In genomic region chr11:65555693-65556231, GRCh38 we compare ENCODE assay signal across 8 cellular contexts. TPM values are rescaled to one million over a fixed set of nuclear protein-coding genes. Genes with fewer than 3 reads are reported as not detected.
A peak's percentile ranks its signal among the peaks of the same experiment; 100 is the strongest.
DNase-seq lines count a peak whose midpoint lies in the region; ATAC-seq and TF ChIP-seq lines count a peak whose summit lies in the region.

No MANE protein-coding gene starts in this region.

- intact Hi-C loops in activated T-helper 2 cell treated with anti-CD3 and anti-CD28 coated beads, Interferon-gamma antibody, Interleukin-2, Interleukin-4, amounts not matched to agents 10 μg/mL and 5 μg/mL and 100 μg/mL, durations not matched to agents 14 hours and 24 hours and 36 hours (cut with micrococcal nuclease): no loop called here
- intact Hi-C loops in left ventricle myocardium superior (cut with micrococcal nuclease): no loop called here
- intact Hi-C loops in transverse colon (cut with DNase I; ENCODE audit: low total_unique reads): no loop called here

- H3K4me1 Mint-ChIP-seq in activated CD8-positive, alpha-beta memory T cell treated with anti-CD3 and anti-CD28 coated beads, Interleukin-2, amount 10 ng/mL, durations not matched to agents 7 days and 5 days: peaks cover 68% of the 10 kb centered on the region
- H3K4me1 Mint-ChIP-seq in activated T-helper 2 cell treated with anti-CD3 and anti-CD28 coated beads, Interferon-gamma antibody, Interleukin-2, Interleukin-4, amounts not matched to agents 10 μg/mL and 5 μg/mL and 100 μg/mL, durations not matched to agents 14 hours and 24 hours and 36 hours (ENCODE audit: low read depth): peaks cover 60% of the 10 kb centered on the region

- H3K27me3 Mint-ChIP-seq in activated CD8-positive, alpha-beta memory T cell treated with anti-CD3 and anti-CD28 coated beads, Interleukin-2, amount 10 ng/mL, durations not matched to agents 7 days and 5 days: no peaks in the 10 kb centered on the region
- no peaks in the 10 kb centered on the region for H3K27me3 Mint-ChIP-seq in activated T-helper 2 cell treated with anti-CD3 and anti-CD28 coated beads, Interferon-gamma antibody, Interleukin-2, Interleukin-4, amounts not matched to agents 10 μg/mL and 5 μg/mL and 100 μg/mL, durations not matched to agents 14 hours and 24 hours and 36 hours (ENCODE audit: low read depth)

- TF ChIP-seq CTCF in transverse colon (IDR thresholded peaks at IDR 0.05): no peak

- no peak for ATAC-seq in activated CD8-positive, alpha-beta memory T cell treated with anti-CD3 and anti-CD28 coated beads, Interleukin-2, amount 10 ng/mL, durations not matched to agents 7 days and 5 days
- ATAC-seq in left ventricle myocardium superior (peak; percentile 2), GM18867 (IDR thresholded peaks at IDR 0.05; ENCODE audit: unreplicated experiment) (no peak)

- H3K9me3 ChIP-seq in transverse colon: no peaks in the 10 kb centered on the region

- no peak for TF ChIP-seq POLR2A in transverse colon (IDR thresholded peaks at IDR 0.05)

- H3K4me1 ChIP-seq in transverse colon: peaks cover 30 to 81% (median 60%) of the 10 kb centered on the region in 4 donors

- no peaks in the 10 kb centered on the region for H3K9me3 Mint-ChIP-seq in activated CD8-positive, alpha-beta memory T cell treated with anti-CD3 and anti-CD28 coated beads, Interleukin-2, amount 10 ng/mL, durations not matched to agents 7 days and 5 days (ENCODE audit: low read depth)
- no peaks in the 10 kb centered on the region for H3K9me3 Mint-ChIP-seq in activated T-helper 2 cell treated with anti-CD3 and anti-CD28 coated beads, Interferon-gamma antibody, Interleukin-2, Interleukin-4, amounts not matched to agents 10 μg/mL and 5 μg/mL and 100 μg/mL, durations not matched to agents 14 hours and 24 hours and 36 hours

- no peak overlapping the region for H3K4me3 ChIP-seq in transverse colon

- H3K27ac Mint-ChIP-seq in activated CD8-positive, alpha-beta memory T cell treated with anti-CD3 and anti-CD28 coated beads, Interleukin-2, amount 10 ng/mL, durations not matched to agents 7 days and 5 days: peak overlapping the region; percentile 54
- H3K27ac Mint-ChIP-seq in activated T-helper 2 cell treated with anti-CD3 and anti-CD28 coated beads, Interferon-gamma antibody, Interleukin-2, Interleukin-4, amounts not matched to agents 10 μg/mL and 5 μg/mL and 100 μg/mL, durations not matched to agents 14 hours and 24 hours and 36 hours: peak overlapping the region; percentile 71

- H3K4me3 Mint-ChIP-seq in activated CD8-positive, alpha-beta memory T cell treated with anti-CD3 and anti-CD28 coated beads, Interleukin-2, amount 10 ng/mL, durations not matched to agents 7 days and 5 days: no peak overlapping the region
- H3K4me3 Mint-ChIP-seq in activated T-helper 2 cell treated with anti-CD3 and anti-CD28 coated beads, Interferon-gamma antibody, Interleukin-2, Interleukin-4, amounts not matched to agents 10 μg/mL and 5 μg/mL and 100 μg/mL, durations not matched to agents 14 hours and 24 hours and 36 hours (ENCODE audit: low read depth): peak overlapping the region; percentile 82

- H3K27me3 ChIP-seq in transverse colon: no peaks in the 10 kb centered on the region

- no peak for DNase-seq in activated CD8-positive, alpha-beta memory T cell treated with anti-CD3 and anti-CD28 coated beads, Interleukin-2, amount 10 ng/mL, durations not matched to agents 7 days and 5 days
- no peak for DNase-seq in activated CD8-positive, alpha-beta memory T cell treated with anti-CD3 and anti-CD28 coated beads, Interleukin-2, amount 50 U/mL, for 4 hours
- DNase-seq in activated T-helper 2 cell treated with anti-CD3 and anti-CD28 coated beads, Interferon-gamma antibody, Interleukin-2, Interleukin-4, amounts not matched to agents 10 μg/mL and 5 μg/mL and 100 μg/mL, durations not matched to agents 14 hours and 24 hours and 36 hours (ENCODE audit: low spot score): no peak
- DNase-seq in left ventricle myocardium superior (peak; percentile 71), transverse colon (no peak), globus pallidus (ENCODE audit: low spot score) (no peak), NCI-H146 treated with DMSO at 0.1 percent for 48 hours (lab: John Stamatoyannopoulos, UW; ENCODE audit: unreplicated experiment) (no peak)

- peak overlapping the region; percentile 85 to 92 (median 89) for H3K27ac ChIP-seq in transverse colon

- TF ChIP-seq EP300 in transverse colon (IDR thresholded peaks at IDR 0.05; ENCODE audit: low read depth): no peak

- H3K36me3 ChIP-seq in transverse colon: no peaks in the 10 kb centered on the region

- in situ Hi-C loops in transverse colon (cut with MboI; ENCODE audit: low pct_ligation_motif_present in 1 of 4, low pct_unique_long_range_greater_than_20kb in 1 of 4, low sequenced_read_pairs in 3 of 4): no loop called here

- peaks cover 8% of the 10 kb centered on the region for H3K36me3 Mint-ChIP-seq in activated CD8-positive, alpha-beta memory T cell treated with anti-CD3 and anti-CD28 coated beads, Interleukin-2, amount 10 ng/mL, durations not matched to agents 7 days and 5 days
- peaks cover 17% of the 10 kb centered on the region for H3K36me3 Mint-ChIP-seq in activated T-helper 2 cell treated with anti-CD3 and anti-CD28 coated beads, Interferon-gamma antibody, Interleukin-2, Interleukin-4, amounts not matched to agents 10 μg/mL and 5 μg/mL and 100 μg/mL, durations not matched to agents 14 hours and 24 hours and 36 hours (ENCODE audit: low read depth)

- WGBS in transverse colon (ENCODE audit: low coverage in 1 of 2), 2 donors: 38% methylated on average over 6 of the region's 6 CpGs; no CpG with 5 or more reads in 1 of the 2 donors

- CTCF ChIA-PET in activated CD8-positive, alpha-beta memory T cell treated with anti-CD3 and anti-CD28 coated beads, Interleukin-2, amount 10 ng/mL, durations not matched to agents 7 days and 5 days (lab: Charles Lee): interaction anchor here (3.4 to 19.4 kb wide), 2 partner anchors 10 to 15 kb away, joined by 18 to 388 read pairs; partner anchors contain the start of genes FAM89B, LTBP3 and ZNRD2

RNA-seq across cellular contexts. Expression of gene LTBP3, which starts 2.4 kb away (rescaled TPM):
- total RNA-seq in activated CD8-positive, alpha-beta memory T cell treated with anti-CD3 and anti-CD28 coated beads, Interleukin-2, amount 10 ng/mL, durations not matched to agents 7 days and 5 days: 10 to 100 TPM; 46.2 to 46.8 TPM
- total RNA-seq in activated T-helper 2 cell treated with anti-CD3 and anti-CD28 coated beads, Interferon-gamma antibody, Interleukin-2, Interleukin-4, amounts not matched to agents 10 μg/mL and 5 μg/mL and 100 μg/mL, durations not matched to agents 14 hours and 24 hours and 36 hours: 85.3 and 86.4 TPM in 2 replicates
- total RNA-seq in left ventricle myocardium superior: 77.5 TPM
- 100 to 1,000 TPM in 2 of 4 donors, 10 to 100 TPM in 2; 48.7 to 467 (median 140) TPM for total RNA-seq in transverse colon

RNA-seq across cellular contexts. Expression of gene ZNRD2, which starts 14.5 kb away (rescaled TPM):
- 10 to 100 TPM; 42.1 to 45.5 TPM for total RNA-seq in activated CD8-positive, alpha-beta memory T cell treated with anti-CD3 and anti-CD28 coated beads, Interleukin-2, amount 10 ng/mL, durations not matched to agents 7 days and 5 days
- total RNA-seq in activated T-helper 2 cell treated with anti-CD3 and anti-CD28 coated beads, Interferon-gamma antibody, Interleukin-2, Interleukin-4, amounts not matched to agents 10 μg/mL and 5 μg/mL and 100 μg/mL, durations not matched to agents 14 hours and 24 hours and 36 hours: 63.6 and 63.8 TPM in 2 replicates
- total RNA-seq in left ventricle myocardium superior (25.0 TPM), transverse colon (10 to 100 TPM in 3 of 4 donors, 1 to 10 TPM in 1; 6.4 to 38.4 (median 27.9) TPM)

RNA-seq across cellular contexts. Expression of gene FAM89B, which starts 16.6 kb away (rescaled TPM):
- 10 to 100 TPM; 36.6 to 54.2 TPM for total RNA-seq in activated CD8-positive, alpha-beta memory T cell treated with anti-CD3 and anti-CD28 coated beads, Interleukin-2, amount 10 ng/mL, durations not matched to agents 7 days and 5 days
- 31.5 and 32.0 TPM in 2 replicates for total RNA-seq in activated T-helper 2 cell treated with anti-CD3 and anti-CD28 coated beads, Interferon-gamma antibody, Interleukin-2, Interleukin-4, amounts not matched to agents 10 μg/mL and 5 μg/mL and 100 μg/mL, durations not matched to agents 14 hours and 24 hours and 36 hours
- total RNA-seq in left ventricle myocardium superior (39.3 TPM), transverse colon (100 to 1,000 TPM in 1 of 4 donors, 10 to 100 TPM in 3; 25.2 to 254 (median 51.6) TPM)

RNA-seq across cellular contexts. Expression of gene EHBP1L1, which starts 20.1 kb away (rescaled TPM):
- 100 to 1,000 TPM; 138 to 140 TPM for total RNA-seq in activated CD8-positive, alpha-beta memory T cell treated with anti-CD3 and anti-CD28 coated beads, Interleukin-2, amount 10 ng/mL, durations not matched to agents 7 days and 5 days
- 163 and 168 TPM in 2 replicates for total RNA-seq in activated T-helper 2 cell treated with anti-CD3 and anti-CD28 coated beads, Interferon-gamma antibody, Interleukin-2, Interleukin-4, amounts not matched to agents 10 μg/mL and 5 μg/mL and 100 μg/mL, durations not matched to agents 14 hours and 24 hours and 36 hours
- total RNA-seq in left ventricle myocardium superior: 57.3 TPM
- 100 to 1,000 TPM in 2 of 4 donors, 10 to 100 TPM in 2; 90.2 to 215 (median 106) TPM for total RNA-seq in transverse colon

RNA-seq across cellular contexts. Expression of gene SCYL1, which starts 30.9 kb away (rescaled TPM):
- total RNA-seq in activated CD8-positive, alpha-beta memory T cell treated with anti-CD3 and anti-CD28 coated beads, Interleukin-2, amount 10 ng/mL, durations not matched to agents 7 days and 5 days: 10 to 100 TPM; 68.0 to 76.7 TPM
- total RNA-seq in activated T-helper 2 cell treated with anti-CD3 and anti-CD28 coated beads, Interferon-gamma antibody, Interleukin-2, Interleukin-4, amounts not matched to agents 10 μg/mL and 5 μg/mL and 100 μg/mL, durations not matched to agents 14 hours and 24 hours and 36 hours: 94.4 and 95.8 TPM in 2 replicates
- total RNA-seq in left ventricle myocardium superior (60.4 TPM), transverse colon (10 to 100 TPM; 41.0 to 78.4 (median 69.2) TPM)
